21 cellular contexts compared by ENCODE assay signal in genomic region chr5:57705769-57706168, GRCh38.
"Had no signal": no experiment of that assay in that cellular context is flagged by ENCODE, and none has a peak within 500 bp of the region (broad histone marks: within the 10 kb centered on the region; RNA-seq: fewer than 3 reads in every experiment).

No MANE protein-coding gene starts in this region.

- ATAC-seq: foreskin keratinocyte; gastroesophageal sphincter; heart left ventricle; left colon; left lobe of liver; lower lobe of right lung; naive thymus-derived CD4-positive, alpha-beta T cell had no signal

- H3K4me1 Mint-ChIP-seq: immature natural killer cell; naive thymus-derived CD4-positive, alpha-beta T cell had no signal

- H3K9me3 ChIP-seq: colonic mucosa, gastroesophageal sphincter, lower lobe of right lung had no signal

- H3K27me3 Mint-ChIP-seq: dendritic cell treated with granulocyte-macrophage colony-stimulating factor and Interleukin-4, amounts not matched to agents 40 ng/mL and 50 ng/mL, for 4 days had no signal

- H3K36me3 Mint-ChIP-seq: immature natural killer cell; naive thymus-derived CD4-positive, alpha-beta T cell had no signal

- H3K27me3 ChIP-seq: colonic mucosa, esophagus muscularis mucosa, foreskin keratinocyte, gastroesophageal sphincter, heart left ventricle, hepatocyte had no signal

- DNase-seq: colonic mucosa; cortex of kidney; effector memory CD4-positive, alpha-beta T cell; foreskin keratinocyte; heart left ventricle; hypothalamus; immature natural killer cell; islet precursor cell; kidney; kidney glomerular epithelial cell; left colon; left ventricle myocardium inferior; lower lobe of right lung; mesenchymal stem cell; midbrain; naive thymus-derived CD4-positive, alpha-beta T cell had no signal

- H3K36me3 ChIP-seq: colonic mucosa, esophagus muscularis mucosa, gastroesophageal sphincter, heart left ventricle, left ventricle myocardium inferior, lower lobe of right lung had no signal

- H3K9me3 Mint-ChIP-seq: dendritic cell treated with granulocyte-macrophage colony-stimulating factor and Interleukin-4, amounts not matched to agents 40 ng/mL and 50 ng/mL, for 4 days had no signal

- H3K4me3 Mint-ChIP-seq: dendritic cell treated with granulocyte-macrophage colony-stimulating factor and Interleukin-4, amounts not matched to agents 40 ng/mL and 50 ng/mL, for 4 days; immature natural killer cell; naive thymus-derived CD4-positive, alpha-beta T cell had no signal

- H3K4me3 ChIP-seq: colonic mucosa, esophagus muscularis mucosa, gastroesophageal sphincter, heart left ventricle, hepatocyte, left ventricle myocardium inferior, lower lobe of right lung had no signal

- H3K27ac ChIP-seq: colonic mucosa, esophagus muscularis mucosa, foreskin keratinocyte, gastroesophageal sphincter, heart left ventricle, hepatocyte, left ventricle myocardium inferior, lower lobe of right lung had no signal

- H3K4me1 ChIP-seq: colonic mucosa, foreskin keratinocyte, gastroesophageal sphincter, lower lobe of right lung had no signal

- H3K27ac Mint-ChIP-seq: dendritic cell treated with granulocyte-macrophage colony-stimulating factor and Interleukin-4, amounts not matched to agents 40 ng/mL and 50 ng/mL, for 4 days; immature natural killer cell; naive thymus-derived CD4-positive, alpha-beta T cell had no signal
